In the genomic region with DNA sequence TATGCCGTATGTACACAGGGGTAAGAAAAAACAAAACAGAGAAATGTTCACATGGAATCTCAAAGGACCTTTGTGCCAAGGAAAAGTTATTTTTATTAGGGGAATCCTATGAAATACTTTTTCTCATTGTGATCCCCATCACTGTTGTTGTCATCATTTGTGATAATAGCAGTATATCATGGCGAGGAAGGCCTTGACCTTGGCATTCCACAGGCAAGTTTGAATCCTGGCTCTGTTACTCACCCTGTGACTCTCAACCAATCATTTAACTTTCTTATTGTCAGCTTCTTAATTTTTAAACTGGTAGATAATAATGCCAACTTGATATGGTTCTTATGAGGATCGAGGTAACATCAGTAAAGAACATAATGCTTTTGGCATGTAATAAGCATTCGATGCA, we compare ENCODE assay signal across 19 cellular contexts.
DNase-seq lines count a peak whose midpoint lies in the region; FAIRE-seq and TF ChIP-seq lines count a peak whose summit lies in the region.
"Had no signal": no experiment of that assay in that cellular context is flagged by ENCODE, and none has a peak within 500 bp of the region (broad histone marks: within the 10 kb centered on the region; RNA-seq: fewer than 3 reads in every experiment).

No MANE protein-coding gene starts in this region.

- H4K20me1 ChIP-seq in osteoblast (ENCODE audit: insufficient read depth, low read length) = no peaks in the 10 kb centered on the region
- H4K20me1 ChIP-seq: BLaER1 had no signal

- POLR2A ChIA-PET in activated CD4-positive, alpha-beta memory T cell treated with anti-CD3 and anti-CD28 coated beads for 36 hours (lab: Charles Lee) = no interaction called here

- no peak overlapping the region for H3K27ac Mint-ChIP-seq in activated CD4-positive, alpha-beta memory T cell treated with anti-CD3 and anti-CD28 coated beads for 36 hours
- H3K27ac Mint-ChIP-seq: CD14-positive monocyte; CD4-positive, alpha-beta memory T cell; CD4-positive, CD25-positive, alpha-beta regulatory T cell; CD8-positive, alpha-beta memory T cell had no signal

- H3K4me3 ChIP-seq in osteoblast (ENCODE audit: insufficient read depth, low read length) = no peak overlapping the region
- H3K4me3 ChIP-seq in esophagus squamous epithelium = no peak overlapping the region
- H3K4me3 ChIP-seq: BLaER1, GM12878 had no signal

- TF ChIP-seq POLR2A in esophagus squamous epithelium (IDR thresholded peaks at IDR 0.05) = no peak

- no peak for DNase-seq in HTR-8/SVneo (ENCODE audit: insufficient read length, low spot score)
- DNase-seq in amniotic epithelial cell (ENCODE audit: low read depth) = peak; percentile 58
- DNase-seq in osteoblast (ENCODE audit: insufficient read length, low spot score, missing footprints) = peak; percentile 42
- no peak for DNase-seq in DMS79 (lab: John Stamatoyannopoulos, UW)
- DNase-seq in esophagus squamous epithelium (lab: John Stamatoyannopoulos, UW) = no peak
- DNase-seq in activated CD4-positive, alpha-beta memory T cell treated with anti-CD3 and anti-CD28 coated beads for 36 hours = no peak
- no peak for DNase-seq in central memory CD4-positive, alpha-beta T cell
- DNase-seq: 8988T, BE2C, COR-L47, DMS 273 treated with DMSO at 0.1 percent for 48 hours, DMS153, GDM1 had no signal

- TF ChIP-seq CTCF in osteoblast (IDR thresholded peaks at IDR 0.05; ENCODE audit: extremely low read depth, low read depth, low read length) = no peak
- TF ChIP-seq CTCF in esophagus squamous epithelium (IDR thresholded peaks at IDR 0.05) = no peak

- H3K79me2 ChIP-seq in osteoblast (ENCODE audit: insufficient read depth, low read length) = no peaks in the 10 kb centered on the region

- no peaks in the 10 kb centered on the region for H3K27me3 Mint-ChIP-seq in activated CD4-positive, alpha-beta memory T cell treated with anti-CD3 and anti-CD28 coated beads for 36 hours
- H3K27me3 Mint-ChIP-seq: CD4-positive, alpha-beta memory T cell; CD8-positive, alpha-beta memory T cell had no signal

- no peak overlapping the region for H3K27ac ChIP-seq in osteoblast (ENCODE audit: low read depth, low read length)
- H3K27ac ChIP-seq in esophagus squamous epithelium = no peak overlapping the region
- H3K27ac ChIP-seq: BLaER1 had no signal

- H3K4me2 ChIP-seq in osteoblast (ENCODE audit: insufficient read depth, low read length) = no peak overlapping the region
- H3K4me2 ChIP-seq: BLaER1 had no signal

- H3K4me1 Mint-ChIP-seq in activated CD4-positive, alpha-beta memory T cell treated with anti-CD3 and anti-CD28 coated beads for 36 hours (ENCODE audit: low read depth) = peaks cover 3% of the 10 kb centered on the region
- H3K4me1 Mint-ChIP-seq: CD14-positive monocyte; CD4-positive, alpha-beta memory T cell had no signal

- H3K9me3 ChIP-seq in osteoblast (ENCODE audit: low read depth, low read length) (no peaks in the 10 kb centered on the region), esophagus squamous epithelium (no peaks in the 10 kb centered on the region)
- H3K9me3 ChIP-seq: BE2C, BLaER1 had no signal

- intact Hi-C loops in esophagus squamous epithelium (cut with DNase I) = no loop called here
- intact Hi-C loops in activated CD4-positive, alpha-beta memory T cell treated with anti-CD3 and anti-CD28 coated beads for 36 hours (cut with micrococcal nuclease) = no loop called here

- CTCF ChIA-PET in activated CD4-positive, alpha-beta memory T cell treated with anti-CD3 and anti-CD28 coated beads for 36 hours (lab: Charles Lee) = interaction anchor here (0.6 to 6.1 kb wide), 36 partner anchors 8 to 1053 kb away, joined by 3 to 56 read pairs (median 4); a partner anchor contains a TSS

- no peak overlapping the region for H3K4me3 Mint-ChIP-seq in activated CD4-positive, alpha-beta memory T cell treated with anti-CD3 and anti-CD28 coated beads for 36 hours
- H3K4me3 Mint-ChIP-seq: CD14-positive monocyte; CD4-positive, alpha-beta memory T cell; CD4-positive, CD25-positive, alpha-beta regulatory T cell; CD8-positive, alpha-beta memory T cell had no signal

- FAIRE-seq in HTR-8/SVneo (lab: Jason Lieb, UNC) = peak; percentile 69

- H3K9me3 Mint-ChIP-seq in activated CD4-positive, alpha-beta memory T cell treated with anti-CD3 and anti-CD28 coated beads for 36 hours = no peaks in the 10 kb centered on the region

- H3K36me3 ChIP-seq in osteoblast (ENCODE audit: insufficient read depth, low read length) = no peaks in the 10 kb centered on the region
- H3K36me3 ChIP-seq in esophagus squamous epithelium = no peaks in the 10 kb centered on the region
- H3K36me3 ChIP-seq: BE2C, BLaER1 had no signal

- H3K36me3 Mint-ChIP-seq in activated CD4-positive, alpha-beta memory T cell treated with anti-CD3 and anti-CD28 coated beads for 36 hours = no peaks in the 10 kb centered on the region
- H3K36me3 Mint-ChIP-seq: CD14-positive monocyte; CD4-positive, alpha-beta memory T cell; CD4-positive, CD25-positive, alpha-beta regulatory T cell had no signal

- WGBS in esophagus squamous epithelium, 2 donors = 84 to 85% methylated on average over 4 of the region's 4 CpGs

- no peaks in the 10 kb centered on the region for H3K4me1 ChIP-seq in osteoblast (ENCODE audit: insufficient read depth, low read length)
- H3K4me1 ChIP-seq in esophagus squamous epithelium = no peaks in the 10 kb centered on the region
- H3K4me1 ChIP-seq: BE2C, BLaER1 had no signal

- H2AFZ ChIP-seq in osteoblast (ENCODE audit: low read length) = no peak overlapping the region

- H3K27me3 ChIP-seq in osteoblast (ENCODE audit: insufficient read depth, low read length) = no peaks in the 10 kb centered on the region
- H3K27me3 ChIP-seq in esophagus squamous epithelium = no peaks in the 10 kb centered on the region
- H3K27me3 ChIP-seq: BE2C, BLaER1 had no signal

Comparison
In these comparisons a context has a peak if more than half of its experiments do, and no peak if none do; other contexts are left out.
1. DNase-seq: peak in amniotic epithelial cell (single experiment) and osteoblast (single experiment); none in HTR-8/SVneo (single experiment), DMS79 (single experiment), esophagus squamous epithelium (single experiment), activated CD4-positive, alpha-beta memory T cell treated with anti-CD3 and anti-CD28 coated beads for 36 hours (single experiment) and central memory CD4-positive, alpha-beta T cell (single experiment).